8 cellular contexts compared by ENCODE assay signal in genomic region chr5:157026789-157027424, GRCh38. TPM values are rescaled to one million over a fixed set of nuclear protein-coding genes. Genes with fewer than 3 reads are reported as not detected.
DNase-seq lines count a peak whose midpoint lies in the region; ATAC-seq and TF ChIP-seq lines count a peak whose summit lies in the region.

No MANE protein-coding gene starts in this region.

- H3F3A ChIP-seq in DOHH2 (ENCODE audit: control insufficient read depth, insufficient read depth): 0 out of 2 replicates have a peak, but pooled peaks cover 3% of the 10 kb centered on the region

- CTCF ChIA-PET in activated CD8-positive, alpha-beta T cell treated with anti-CD3 and anti-CD28 coated beads for 36 hours (lab: Charles Lee): interaction anchor here (0.8 to 3.8 kb wide), 13 partner anchors 9 to 117 kb away, joined by 3 to 27 read pairs (median 4); no protein-coding TSS in a partner anchor

- no peak for ATAC-seq in activated CD8-positive, alpha-beta T cell treated with anti-CD3 and anti-CD28 coated beads for 36 hours
- no peak for ATAC-seq in HG03378 (IDR thresholded peaks at IDR 0.05; ENCODE audit: unreplicated experiment)
- ATAC-seq in GM19397 (IDR thresholded peaks at IDR 0.05; ENCODE audit: unreplicated experiment): no peak

- peak; percentile 45 for TF ChIP-seq RAD21 in Ishikawa (IDR thresholded peaks at IDR 0.05; ENCODE audit: low read depth)

- no peaks in the 10 kb centered on the region for H3K9me3 ChIP-seq in DOHH2 (ENCODE audit: control insufficient read depth, insufficient read depth, low read length)
- no peaks in the 10 kb centered on the region for H3K9me3 ChIP-seq in HAP-1

- no peaks in the 10 kb centered on the region for H3K36me3 ChIP-seq in DOHH2 (ENCODE audit: control insufficient read depth, low read length)
- no peaks in the 10 kb centered on the region for H3K36me3 ChIP-seq in HAP-1 (replicated peaks)

- H3K4me1 ChIP-seq in DOHH2 (ENCODE audit: control insufficient read depth, low read length) (peaks cover 64% of the 10 kb centered on the region), HAP-1 (no peaks in the 10 kb centered on the region)

- intact Hi-C loops in activated CD8-positive, alpha-beta T cell treated with anti-CD3 and anti-CD28 coated beads for 36 hours (cut with micrococcal nuclease): loop anchor here (5.0 kb wide), 2 partner anchors 45 to 80 kb away; partner anchors contain the start of gene HAVCR2

- TF ChIP-seq EP300 in Ishikawa (IDR thresholded peaks at IDR 0.05; ENCODE audit: borderline replicate concordance): no peak

- H3K4me3 ChIP-seq in DOHH2 (ENCODE audit: low read length) (no peak overlapping the region), HAP-1 (no peak overlapping the region)

- H3K27me3 ChIP-seq in DOHH2 (ENCODE audit: control insufficient read depth, low read length) (no peaks in the 10 kb centered on the region), HAP-1 (ENCODE audit: low read depth) (peaks cover 5% of the 10 kb centered on the region; the same call in 1 of the 2 replicates)

- TF ChIP-seq CTCF in DOHH2 (IDR thresholded peaks at IDR 0.05; ENCODE audit: low read depth, low read length, poor library complexity, severe bottlenecking) (peak; percentile 70), mesothelial cell of epicardium (IDR thresholded peaks at IDR 0.05; ENCODE audit: unreplicated experiment) (peak; percentile 24)
- TF ChIP-seq CTCF in activated CD8-positive, alpha-beta T cell treated with anti-CD3 and anti-CD28 coated beads for 36 hours (IDR thresholded peaks at IDR 0.05): peak; percentile 85

- peaks cover 80% of the 10 kb centered on the region for H3K4me1 Mint-ChIP-seq in activated CD8-positive, alpha-beta T cell treated with anti-CD3 and anti-CD28 coated beads for 36 hours (ENCODE audit: low read depth)
- no peaks in the 10 kb centered on the region for H3K4me1 Mint-ChIP-seq in mesothelial cell of epicardium

- peak overlapping the region; percentile 49 for H3K27ac Mint-ChIP-seq in activated CD8-positive, alpha-beta T cell treated with anti-CD3 and anti-CD28 coated beads for 36 hours
- no peak overlapping the region for H3K27ac Mint-ChIP-seq in mesothelial cell of epicardium

- H3K4me3 Mint-ChIP-seq in activated CD8-positive, alpha-beta T cell treated with anti-CD3 and anti-CD28 coated beads for 36 hours: no peak overlapping the region
- H3K4me3 Mint-ChIP-seq in mesothelial cell of epicardium: no peak overlapping the region

- H4K20me1 ChIP-seq in DOHH2 (ENCODE audit: control insufficient read depth, insufficient read depth, low read depth, low read length): no peaks in the 10 kb centered on the region

- H3K27me3 Mint-ChIP-seq in activated CD8-positive, alpha-beta T cell treated with anti-CD3 and anti-CD28 coated beads for 36 hours: no peaks in the 10 kb centered on the region
- no peaks in the 10 kb centered on the region for H3K27me3 Mint-ChIP-seq in mesothelial cell of epicardium (ENCODE audit: low read depth)

- H3K9me3 Mint-ChIP-seq in activated CD8-positive, alpha-beta T cell treated with anti-CD3 and anti-CD28 coated beads for 36 hours: peaks cover 2% of the 10 kb centered on the region
- H3K9me3 Mint-ChIP-seq in mesothelial cell of epicardium: no peaks in the 10 kb centered on the region

- H3K36me3 Mint-ChIP-seq in activated CD8-positive, alpha-beta T cell treated with anti-CD3 and anti-CD28 coated beads for 36 hours (ENCODE audit: low read depth): peaks cover 9% of the 10 kb centered on the region
- H3K36me3 Mint-ChIP-seq in mesothelial cell of epicardium: no peaks in the 10 kb centered on the region

- in situ Hi-C loops in HAP-1 (cut with MboI; ENCODE audit: low sequenced_read_pairs): no loop called here

- POLR2A ChIA-PET in activated CD8-positive, alpha-beta T cell treated with anti-CD3 and anti-CD28 coated beads for 36 hours (lab: Charles Lee): no interaction called here

- no peaks in the 10 kb centered on the region for H3K79me2 ChIP-seq in DOHH2 (ENCODE audit: control insufficient read depth, low read length)

- peak; percentile 18 for DNase-seq in activated CD8-positive, alpha-beta T cell treated with anti-CD3 and anti-CD28 coated beads for 36 hours
- DNase-seq in mesothelial cell of epicardium (ENCODE audit: low spot score in 2 of 2, unreplicated experiment in 2 of 2) (no peak), HAP-1 (ENCODE audit: low spot score in 2 of 2) (no peak), NCI-H1930 (lab: John Stamatoyannopoulos, UW) (no peak)

- H3K4me2 ChIP-seq in DOHH2 (ENCODE audit: low read length): no peak overlapping the region

- no peak overlapping the region for H3K27ac ChIP-seq in DOHH2 (ENCODE audit: low read depth, low read length)

- no peaks in the 10 kb centered on the region for H3K9me2 ChIP-seq in DOHH2 (replicated peaks; ENCODE audit: control insufficient read depth, low read length)

TF ChIP-seq in Ishikawa, 13 proteins besides CTCF, POLR2A, EP300 and RAD21:
- TF ChIP-seq EGR1 (IDR thresholded peaks at IDR 0.05): no peak
- TF ChIP-seq ZBTB7A (IDR thresholded peaks at IDR 0.05; ENCODE audit: low read depth): no peak
- TF ChIP-seq FOXM1 (IDR thresholded peaks at IDR 0.05; ENCODE audit: borderline replicate concordance, low read depth): no peak
- no peak for TF ChIP-seq MAX (IDR thresholded peaks at IDR 0.05)
- no peak for TF ChIP-seq TAF1 (IDR thresholded peaks at IDR 0.05; ENCODE audit: low read depth)
- TF ChIP-seq CREB1 (IDR thresholded peaks at IDR 0.05; ENCODE audit: low read depth): no peak
- no peak for TF ChIP-seq REST (IDR thresholded peaks at IDR 0.05; ENCODE audit: low read depth)
- TF ChIP-seq NFIC (IDR thresholded peaks at IDR 0.05): no peak
- no peak for TF ChIP-seq TCF12 (IDR thresholded peaks at IDR 0.05; ENCODE audit: low read depth)
- no peak for TF ChIP-seq TEAD4 (IDR thresholded peaks at IDR 0.05)
- no peak for TF ChIP-seq USF1 (IDR thresholded peaks at IDR 0.05)
- TF ChIP-seq YY1 (IDR thresholded peaks at IDR 0.05; ENCODE audit: low read depth): no peak
- TF ChIP-seq CEBPB (IDR thresholded peaks at IDR 0.05): no peak

RNA-seq across cellular contexts. Expression of gene HAVCR1, which starts 32.0 kb away (rescaled TPM):
- total RNA-seq in activated CD8-positive, alpha-beta T cell treated with anti-CD3 and anti-CD28 coated beads for 36 hours: under 1 TPM in 1 of 2 experiments, not detected in 1; 0.54 TPM
- total RNA-seq in mesothelial cell of epicardium: 0.20 to 0.66 TPM (median 0.25 TPM) in 3 replicates

Comparison
In these comparisons a context has a peak if more than half of its experiments do, and no peak if none do; other contexts are left out.
1. CTCF ChIP-seq: peak in every context shown above with its lines; median percentile 85 in activated CD8-positive, alpha-beta T cell treated with anti-CD3 and anti-CD28 coated beads for 36 hours; 70 in DOHH2; 24 in mesothelial cell of epicardium.